ENCODE assay signal across 16 cellular contexts in the genomic region with DNA sequence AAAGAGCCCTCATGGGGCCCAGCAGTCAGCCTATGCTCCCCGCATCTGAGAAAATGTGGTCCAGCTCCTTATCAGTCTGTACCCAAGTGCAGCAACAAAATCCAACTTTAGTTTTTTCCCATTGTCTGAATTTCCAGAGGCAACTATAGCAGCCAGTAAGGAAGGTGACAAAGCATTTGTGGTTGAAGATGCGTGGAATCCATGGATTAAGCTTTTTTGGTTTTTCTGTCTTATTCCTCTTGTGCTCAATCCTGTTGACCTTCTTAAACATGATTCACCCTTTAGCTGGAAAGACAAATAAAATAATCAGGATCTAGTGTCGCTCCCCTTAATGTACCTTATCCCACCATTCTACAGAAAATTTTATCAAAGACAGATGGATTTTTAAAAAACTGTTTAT. TPM values are rescaled to one million over a fixed set of nuclear protein-coding genes. Genes with fewer than 3 reads are reported as not detected.
DNase-seq lines count a peak whose midpoint lies in the region; ATAC-seq and TF ChIP-seq lines count a peak whose summit lies in the region.
"Had no signal": no experiment of that assay in that cellular context is flagged by ENCODE, and none has a peak within 500 bp of the region (broad histone marks: within the 10 kb centered on the region; RNA-seq: fewer than 3 reads in every experiment).

No MANE protein-coding gene starts in this region.

- no peaks in the 10 kb centered on the region for H3K4me1 Mint-ChIP-seq in activated CD8-positive, alpha-beta memory T cell treated with anti-CD3 and anti-CD28 coated beads, Interleukin-2, amount 10 ng/mL, durations not matched to agents 7 days and 5 days

- TF ChIP-seq CTCF in SK-N-SH (IDR thresholded peaks at IDR 0.05) (no peak), fibroblast of mammary gland (conservative IDR thresholded peaks at IDR 0.05; ENCODE audit: control insufficient read depth, insufficient read depth, low read depth, low read length) (no peak)

- H3K36me3 ChIP-seq in SK-N-SH (replicated peaks in 1 of 2; ENCODE audit: control insufficient read depth in 1 of 2, insufficient read depth in 2 of 2, low read length in 1 of 2): no peaks in the 10 kb centered on the region

- no peaks in the 10 kb centered on the region for H3K9me2 ChIP-seq in SK-N-SH

- DNase-seq in SK-N-SH (no peak), RPMI7951 (ENCODE audit: low read depth) (peak; percentile 53), fibroblast of mammary gland (ENCODE audit: low read depth) (peak; percentile 57), HuH-7.5 (ENCODE audit: low spot score) (no peak), KG1 (lab: John Stamatoyannopoulos, UW) (no peak), NCI-H1105 treated with DMSO at 0.1 percent for 48 hours (lab: John Stamatoyannopoulos, UW) (no peak)
- no peak for DNase-seq in activated CD8-positive, alpha-beta memory T cell treated with anti-CD3 and anti-CD28 coated beads, Interleukin-2, amount 10 ng/mL, durations not matched to agents 7 days and 5 days
- DNase-seq: MM.1S, NCI-H1105, NCI-H187, NCI-H446, Right ventricle myocardium superior had no signal

- H3K27me3 ChIP-seq in SK-N-SH (ENCODE audit: insufficient read depth): no peaks in the 10 kb centered on the region

- no peaks in the 10 kb centered on the region for H3K9me3 ChIP-seq in SK-N-SH

- no peak overlapping the region for H3K27ac Mint-ChIP-seq in activated CD8-positive, alpha-beta memory T cell treated with anti-CD3 and anti-CD28 coated beads, Interleukin-2, amount 10 ng/mL, durations not matched to agents 7 days and 5 days

- no peaks in the 10 kb centered on the region for H3K36me3 Mint-ChIP-seq in activated CD8-positive, alpha-beta memory T cell treated with anti-CD3 and anti-CD28 coated beads, Interleukin-2, amount 10 ng/mL, durations not matched to agents 7 days and 5 days

- H3K4me1 ChIP-seq in SK-N-SH (ENCODE audit: control insufficient read depth in 1 of 2, insufficient read depth in 2 of 2, low read depth in 1 of 2, low read length in 1 of 2): peaks cover 4 to 7% of the 10 kb centered on the region in 2 experiments; a peak in 2 of 4 replicates

- WGBS in SK-N-SH (ENCODE audit: low lambda C conversion rate): 79% methylated on average over 3 of the region's 3 CpGs

- peak overlapping the region; percentile 12; the same call in 1 of the 2 replicates for H3K4me2 ChIP-seq in SK-N-SH

- no peaks in the 10 kb centered on the region for H3K9me3 Mint-ChIP-seq in activated CD8-positive, alpha-beta memory T cell treated with anti-CD3 and anti-CD28 coated beads, Interleukin-2, amount 10 ng/mL, durations not matched to agents 7 days and 5 days (ENCODE audit: low read depth)

- no peaks in the 10 kb centered on the region for H4K20me1 ChIP-seq in SK-N-SH (ENCODE audit: insufficient read depth)

- no peak overlapping the region for H2AFZ ChIP-seq in SK-N-SH (ENCODE audit: low read depth)

- no peak overlapping the region for H3K4me3 Mint-ChIP-seq in activated CD8-positive, alpha-beta memory T cell treated with anti-CD3 and anti-CD28 coated beads, Interleukin-2, amount 10 ng/mL, durations not matched to agents 7 days and 5 days

- no peak overlapping the region for H3K9ac ChIP-seq in SK-N-SH

- POLR2A ChIA-PET in SK-N-SH (lab: Yijun Ruan, JAX): no interaction called here

- CTCF ChIA-PET in SK-N-SH (lab: Yijun Ruan, JAX): interaction anchor here (0.7 kb wide), 1 partner anchor 262 kb away, joined by 3 read pairs; no protein-coding TSS in a partner anchor
- CTCF ChIA-PET in activated CD8-positive, alpha-beta memory T cell treated with anti-CD3 and anti-CD28 coated beads, Interleukin-2, amount 10 ng/mL, durations not matched to agents 7 days and 5 days (lab: Charles Lee): no interaction called here

- no peak for TF ChIP-seq RAD21 in SK-N-SH (IDR thresholded peaks at IDR 0.05; ENCODE audit: low read length)

- peaks cover 6% of the 10 kb centered on the region for H3F3A ChIP-seq in SK-N-SH (replicated peaks; ENCODE audit: insufficient read depth)

- H3K27ac ChIP-seq in SK-N-SH (ENCODE audit: low read depth in 2 of 2, low read length in 1 of 2): peak overlapping the region in 1 of 2 experiments; percentile 42; a peak in 2 of 4 replicates
- H3K27ac ChIP-seq: 22Rv1, C4-2B, HL-60 had no signal

- no peaks in the 10 kb centered on the region for H3K79me2 ChIP-seq in SK-N-SH (ENCODE audit: insufficient read depth)

- no peak overlapping the region for H3K4me3 ChIP-seq in SK-N-SH (ENCODE audit: low read depth in 2 of 2, low read length in 1 of 2)
- no peak overlapping the region for H3K4me3 ChIP-seq in fibroblast of mammary gland (ENCODE audit: control insufficient read depth, low read depth, low read length)

- no peak; the same call in 1 of the 3 replicates for ATAC-seq in SK-N-SH treated with all-trans-retinoic acid at 6 μM for 48 hours
- ATAC-seq in activated CD8-positive, alpha-beta memory T cell treated with anti-CD3 and anti-CD28 coated beads, Interleukin-2, amount 10 ng/mL, durations not matched to agents 7 days and 5 days: no peak

- H3K27me3 Mint-ChIP-seq in activated CD8-positive, alpha-beta memory T cell treated with anti-CD3 and anti-CD28 coated beads, Interleukin-2, amount 10 ng/mL, durations not matched to agents 7 days and 5 days: peaks cover 64% of the 10 kb centered on the region

- no peak for TF ChIP-seq EP300 in SK-N-SH (IDR thresholded peaks at IDR 0.05; ENCODE audit: borderline replicate concordance in 1 of 2, low read depth in 1 of 2, low read length in 1 of 2)

TF ChIP-seq in SK-N-SH, 30 proteins besides CTCF, POLR2A, EP300 and RAD21:
- TF ChIP-seq MXI1 (IDR thresholded peaks at IDR 0.05; ENCODE audit: low read depth, low read length): no peak

TF ChIP-seq in SK-N-SH treated with all-trans-retinoic acid at 6 μM for 48 hours, 23 proteins besides CTCF, POLR2A, EP300 and RAD21:
- TF ChIP-seq TCF4 (CRISPR knock-in tag; IDR thresholded peaks at IDR 0.05; ENCODE audit: borderline replicate concordance): no peak
- no peak for TF ChIP-seq ZNF8 (CRISPR knock-in tag; IDR thresholded peaks at IDR 0.05)
- TF ChIP-seq PPARA (CRISPR knock-in tag; IDR thresholded peaks at IDR 0.05; ENCODE audit: borderline replicate concordance): no peak
- no peak for TF ChIP-seq BACH2 (CRISPR knock-in tag; IDR thresholded peaks at IDR 0.05; ENCODE audit: borderline replicate concordance)

RNA-seq across cellular contexts. Expression of a gene that starts 14.3 kb away (rescaled TPM):
- not detected in 2 replicates for polyA plus RNA-seq in SK-N-SH (2012; rRNA removed)
- polyA plus RNA-seq in SK-N-SH (2012; cell fraction: cytosol; rRNA removed): not detected in 2 replicates
- polyA plus RNA-seq in SK-N-SH (2012; cell fraction: nucleus; rRNA removed): not detected in 2 replicates
- not detected in 2 replicates for total RNA-seq in RPMI7951 (2014; rRNA removed; shearing (Covaris generic))
- not detected for total RNA-seq in activated CD8-positive, alpha-beta memory T cell treated with anti-CD3 and anti-CD28 coated beads, Interleukin-2, amount 10 ng/mL, durations not matched to agents 7 days and 5 days
- total RNA-seq: Right ventricle myocardium superior had no signal

Comparison
In these comparisons a context has a peak if more than half of its experiments do, and no peak if none do; other contexts are left out.
1. DNase-seq: peak in RPMI7951 (single experiment) and fibroblast of mammary gland (single experiment); none in SK-N-SH (single experiment), HuH-7.5 (single experiment), KG1 (single experiment), NCI-H1105 treated with DMSO at 0.1 percent for 48 hours (single experiment) and activated CD8-positive, alpha-beta memory T cell treated with anti-CD3 and anti-CD28 coated beads, Interleukin-2, amount 10 ng/mL, durations not matched to agents 7 days and 5 days (single experiment).